20 cellular contexts compared by ENCODE assay signal in genomic region chr9:133918123-133918813, GRCh38.
DNase-seq lines count a peak whose midpoint lies in the region; ATAC-seq and TF ChIP-seq lines count a peak whose summit lies in the region.
"Had no signal": no experiment of that assay in that cellular context is flagged by ENCODE, and none has a peak within 500 bp of the region (broad histone marks: within the 10 kb centered on the region; RNA-seq: fewer than 3 reads in every experiment).

No MANE protein-coding gene starts in this region.

- POLR2A ChIA-PET in activated B cell treated with CpG ODN at 0.5 μM for 24 hours (lab: Charles Lee), result no interaction called here

- TF ChIP-seq CTCF in activated B cell treated with CpG ODN at 0.5 μM for 24 hours (IDR thresholded peaks at IDR 0.05), result no peak
- TF ChIP-seq CTCF in neural progenitor cell (IDR thresholded peaks at IDR 0.05), result no peak

- H3K9me3 Mint-ChIP-seq in activated B cell treated with CpG ODN at 0.5 μM for 24 hours, result no peaks in the 10 kb centered on the region
- no peaks in the 10 kb centered on the region for H3K9me3 Mint-ChIP-seq in neural progenitor cell
- H3K9me3 Mint-ChIP-seq: activated naive CD8-positive, alpha-beta T cell treated with anti-CD3 and anti-CD28 coated beads for 36 hours; activated T-cell treated with anti-CD3 and anti-CD28 coated beads, Interleukin-2, amount 50 U/mL, for 72 hours; natural killer cell treated with Interleukin-12 subunit alpha and Interleukin-12 subunit beta and Interleukin-15 and Interleukin-18, amount 100 ng/mL, for 72 hours; stimulated activated naive CD8-positive, alpha-beta T cell treated with anti-CD3 and anti-CD28 coated beads, Interleukin-15, Interleukin-2, amounts not matched to agents 100 ng/mL and 50 ng/mL, for 24 hours had no signal

- H3K27ac ChIP-seq in BLaER1, result peak overlapping the region; percentile 90
- H3K27ac ChIP-seq in neural progenitor cell, result peak overlapping the region; percentile 76
- H3K27ac ChIP-seq: HL-60 had no signal

- H3K27ac Mint-ChIP-seq in activated B cell treated with CpG ODN at 0.5 μM for 24 hours (peak overlapping the region; percentile 8), neural progenitor cell (peak overlapping the region; percentile 64)
- H3K27ac Mint-ChIP-seq: activated naive CD8-positive, alpha-beta T cell treated with anti-CD3 and anti-CD28 coated beads for 36 hours; activated T-cell treated with anti-CD3 and anti-CD28 coated beads, Interleukin-2, amount 50 U/mL, for 72 hours; natural killer cell treated with Interleukin-12 subunit alpha and Interleukin-12 subunit beta and Interleukin-15 and Interleukin-18, amount 100 ng/mL, for 72 hours; stimulated activated naive CD8-positive, alpha-beta T cell treated with anti-CD3 and anti-CD28 coated beads, Interleukin-15, Interleukin-2, amounts not matched to agents 100 ng/mL and 50 ng/mL, for 24 hours; T-helper 17 cell had no signal

- H3F3A ChIP-seq in neural progenitor cell (ENCODE audit: low read depth), result peaks cover 32% of the 10 kb centered on the region

- H3K27me3 Mint-ChIP-seq in activated B cell treated with CpG ODN at 0.5 μM for 24 hours (no peaks in the 10 kb centered on the region), neural progenitor cell (ENCODE audit: insufficient read depth, low read depth) (peaks cover 3% of the 10 kb centered on the region)
- H3K27me3 Mint-ChIP-seq: T-helper 17 cell had no signal

- H4K20me1 ChIP-seq in BLaER1 (0 out of 2 replicates have a peak, but pooled peaks cover 6% of the 10 kb centered on the region), neural progenitor cell (ENCODE audit: low read depth) (peaks cover 28% of the 10 kb centered on the region)

- H3K4me3 Mint-ChIP-seq in activated B cell treated with CpG ODN at 0.5 μM for 24 hours (no peak overlapping the region), neural progenitor cell (peak overlapping the region; percentile 12)
- H3K4me3 Mint-ChIP-seq: activated naive CD8-positive, alpha-beta T cell treated with anti-CD3 and anti-CD28 coated beads for 36 hours; activated T-cell treated with anti-CD3 and anti-CD28 coated beads, Interleukin-2, amount 50 U/mL, for 72 hours; natural killer cell treated with Interleukin-12 subunit alpha and Interleukin-12 subunit beta and Interleukin-15 and Interleukin-18, amount 100 ng/mL, for 72 hours; stimulated activated naive CD8-positive, alpha-beta T cell treated with anti-CD3 and anti-CD28 coated beads, Interleukin-15, Interleukin-2, amounts not matched to agents 100 ng/mL and 50 ng/mL, for 24 hours had no signal

- H3K27me3 ChIP-seq in BLaER1, result no peaks in the 10 kb centered on the region
- no peaks in the 10 kb centered on the region for H3K27me3 ChIP-seq in neural progenitor cell

- H3K4me2 ChIP-seq in BLaER1, result peak overlapping the region; percentile 96
- peak overlapping the region; percentile 44 for H3K4me2 ChIP-seq in neural progenitor cell

- peaks cover 7% of the 10 kb centered on the region; the same call in 1 of the 2 replicates for H3K36me3 ChIP-seq in BLaER1
- H3K36me3 ChIP-seq in neural progenitor cell, result no peaks in the 10 kb centered on the region

- H3K9ac ChIP-seq in BLaER1 (peak overlapping the region; percentile 82), neural progenitor cell (no peak overlapping the region)

- H3K4me1 ChIP-seq in BLaER1 (peaks cover 97% of the 10 kb centered on the region), neural progenitor cell (peaks cover 56% of the 10 kb centered on the region)

- intact Hi-C loops in activated B cell treated with CpG ODN at 0.5 μM for 24 hours (cut with micrococcal nuclease), result no loop called here

- H3K4me1 Mint-ChIP-seq in activated B cell treated with CpG ODN at 0.5 μM for 24 hours, result peaks cover 58% of the 10 kb centered on the region
- peaks cover 63% of the 10 kb centered on the region for H3K4me1 Mint-ChIP-seq in neural progenitor cell
- H3K4me1 Mint-ChIP-seq: activated naive CD8-positive, alpha-beta T cell treated with anti-CD3 and anti-CD28 coated beads for 36 hours had no signal

- H3K4me3 ChIP-seq in BLaER1 (peak overlapping the region; percentile 46), neural progenitor cell (no peak overlapping the region)
- H3K4me3 ChIP-seq: K562 had no signal

- CTCF ChIA-PET in activated B cell treated with CpG ODN at 0.5 μM for 24 hours (lab: Charles Lee), result no interaction called here

- peaks cover 42% of the 10 kb centered on the region for H3K36me3 Mint-ChIP-seq in activated B cell treated with CpG ODN at 0.5 μM for 24 hours (ENCODE audit: low read depth)
- no peaks in the 10 kb centered on the region for H3K36me3 Mint-ChIP-seq in neural progenitor cell
- H3K36me3 Mint-ChIP-seq: activated naive CD8-positive, alpha-beta T cell treated with anti-CD3 and anti-CD28 coated beads for 36 hours; natural killer cell treated with Interleukin-12 subunit alpha and Interleukin-12 subunit beta and Interleukin-15 and Interleukin-18, amount 100 ng/mL, for 72 hours had no signal

- peaks cover 61% of the 10 kb centered on the region for H3K79me2 ChIP-seq in neural progenitor cell (ENCODE audit: low read depth)

- ATAC-seq in activated B cell treated with CpG ODN at 0.5 μM for 24 hours (ENCODE audit: low read depth) (no peak), HG02884 (IDR thresholded peaks at IDR 0.05; ENCODE audit: unreplicated experiment) (no peak), GM19397 (IDR thresholded peaks at IDR 0.05; ENCODE audit: unreplicated experiment) (no peak)
- ATAC-seq: activated T-cell treated with anti-CD3 and anti-CD28 coated beads, Interleukin-2, amount 50 U/mL, for 72 hours; K562; natural killer cell treated with Interleukin-12 subunit alpha and Interleukin-12 subunit beta and Interleukin-15 and Interleukin-18, amount 100 ng/mL, for 72 hours; T-helper 17 cell had no signal

- no peak for DNase-seq in activated B cell treated with CpG ODN at 0.5 μM for 24 hours
- peak; percentile 24 for DNase-seq in globus pallidus (ENCODE audit: low spot score)
- DNase-seq in neural progenitor cell (ENCODE audit: low spot score), result no peak
- no peak for DNase-seq in GDM1 (lab: John Stamatoyannopoulos, UW)
- no peak for DNase-seq in ecto neural progenitor cell (ENCODE audit: low spot score)
- DNase-seq: activated naive CD8-positive, alpha-beta T cell treated with anti-CD3 and anti-CD28 coated beads for 36 hours; activated T-cell treated with anti-CD3 and anti-CD28 coated beads, Interleukin-2, amount 50 U/mL, for 72 hours; mammary epithelial cell; MV-4-11; NCI-H1930; NCI-H446; NK-92 treated with Interleukin-12 subunit alpha and Interleukin-12 subunit beta, amount 100 ng/mL, for 24 hours; T-helper 17 cell had no signal

- H2AFZ ChIP-seq in neural progenitor cell (replicated peaks), result no peak overlapping the region

- H3K9me3 ChIP-seq in BLaER1, result no peaks in the 10 kb centered on the region
- H3K9me3 ChIP-seq in neural progenitor cell (ENCODE audit: low read depth), result no peaks in the 10 kb centered on the region
